9 cellular contexts compared by ENCODE assay signal in the genomic region with DNA sequence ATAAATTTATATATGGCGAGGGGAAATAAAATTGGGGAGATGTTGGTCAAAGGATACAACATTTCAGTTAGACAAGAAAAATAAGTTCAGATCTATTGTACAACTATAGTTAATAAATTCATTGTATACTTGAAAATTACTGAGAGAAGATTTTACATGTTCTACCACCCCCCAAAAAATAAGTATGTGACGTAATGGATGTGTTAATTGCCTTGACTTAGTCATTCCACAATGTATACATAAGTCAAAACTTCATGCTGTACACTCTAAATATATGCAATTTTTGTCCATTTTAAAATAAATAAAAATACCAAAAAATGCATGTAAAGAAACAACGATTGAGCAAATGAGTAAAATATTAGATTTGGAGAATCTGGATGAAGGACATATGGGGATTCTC. TPM values are rescaled to one million over a fixed set of nuclear protein-coding genes. Genes with fewer than 3 reads are reported as not detected.
DNase-seq lines count a peak whose midpoint lies in the region; ATAC-seq and TF ChIP-seq lines count a peak whose summit lies in the region.
"Had no signal": no experiment of that assay in that cellular context is flagged by ENCODE, and none has a peak within 500 bp of the region (broad histone marks: within the 10 kb centered on the region; RNA-seq: fewer than 3 reads in every experiment).

No MANE protein-coding gene starts in this region.

- no peaks in the 10 kb centered on the region for H3K9me2 ChIP-seq in Karpas-422 (replicated peaks; ENCODE audit: insufficient read depth, low read length)

- H3K23ac ChIP-seq in mesendoderm (ENCODE audit: low read length) = no peak overlapping the region

- H2BK120ac ChIP-seq in mesendoderm (ENCODE audit: low read depth, low read length) = no peak overlapping the region

- POLR2A ChIA-PET in BJ (lab: Charles Lee) = no interaction called here

- H2BK5ac ChIP-seq in mesendoderm (ENCODE audit: low read length) = no peak overlapping the region

- H4K20me1 ChIP-seq in Karpas-422 (ENCODE audit: insufficient read depth, low read depth, low read length) = no peaks in the 10 kb centered on the region

- H3K27ac ChIP-seq in Karpas-422 (ENCODE audit: low read length) = peak overlapping the region; percentile 88
- no peak overlapping the region for H3K27ac ChIP-seq in mesendoderm (ENCODE audit: low read depth, low read length)

- H3K4me1 Mint-ChIP-seq in chondrocyte (ENCODE audit: low read depth) = peaks cover 46% of the 10 kb centered on the region
- peaks cover 11 to 26% of the 10 kb centered on the region in 2 donors for H3K4me1 Mint-ChIP-seq in natural killer cell treated with Interleukin-12 subunit alpha and Interleukin-12 subunit beta and Interleukin-15 and Interleukin-18, amount 100 ng/mL, for 72 hours (ENCODE audit: low read depth in 2 of 2)

- H3K27me3 Mint-ChIP-seq in chondrocyte (ENCODE audit: low read depth) = no peaks in the 10 kb centered on the region
- no peaks in the 10 kb centered on the region for H3K27me3 Mint-ChIP-seq in natural killer cell treated with Interleukin-12 subunit alpha and Interleukin-12 subunit beta and Interleukin-15 and Interleukin-18, amount 100 ng/mL, for 72 hours

- no peak overlapping the region for H4K8ac ChIP-seq in mesendoderm (ENCODE audit: low read depth, low read length)

- H3K9ac ChIP-seq in Karpas-422 (ENCODE audit: low read length) = peak overlapping the region; percentile 78
- no peak overlapping the region for H3K9ac ChIP-seq in mesendoderm (ENCODE audit: low read length)

- H3K18ac ChIP-seq in mesendoderm (ENCODE audit: low read length) = no peak overlapping the region

- DNase-seq in BJ (ENCODE audit: low read depth) = no peak
- peak; percentile 53 for DNase-seq in Karpas-422
- DNase-seq in chondrocyte (ENCODE audit: low spot score) = no peak
- DNase-seq in natural killer cell treated with Interleukin-12 subunit alpha and Interleukin-12 subunit beta and Interleukin-15 and Interleukin-18, amount 100 ng/mL, for 72 hours (ENCODE audit: low spot score) = no peak
- DNase-seq in LoVo (ENCODE audit: low spot score) = no peak
- no peak for DNase-seq in mesendoderm
- DNase-seq: T-helper 9 cell had no signal

- no peaks in the 10 kb centered on the region for H3K36me3 ChIP-seq in BJ (ENCODE audit: control insufficient read depth, insufficient read depth, low read length)
- H3K36me3 ChIP-seq in Karpas-422 (ENCODE audit: insufficient read depth, low read length) = peaks cover 5% of the 10 kb centered on the region; the same call in 1 of the 2 replicates
- H3K36me3 ChIP-seq in mesendoderm (ENCODE audit: control insufficient read depth, insufficient read depth, low read length) = no peaks in the 10 kb centered on the region

- no peaks in the 10 kb centered on the region for H3K9me3 Mint-ChIP-seq in chondrocyte (ENCODE audit: low read depth)
- H3K9me3 Mint-ChIP-seq in natural killer cell treated with Interleukin-12 subunit alpha and Interleukin-12 subunit beta and Interleukin-15 and Interleukin-18, amount 100 ng/mL, for 72 hours = no peaks in the 10 kb centered on the region

- H2AK5ac ChIP-seq in mesendoderm (ENCODE audit: low read length) = no peak overlapping the region

- CTCF ChIA-PET in BJ (lab: Yijun Ruan, JAX) = interaction anchor here (0.8 kb wide), 1 partner anchor 78 kb away, joined by 3 read pairs; no protein-coding TSS in a partner anchor

- H3K9me3 ChIP-seq in Karpas-422 (ENCODE audit: low read length) = no peaks in the 10 kb centered on the region

- H3K79me1 ChIP-seq in mesendoderm (ENCODE audit: low read length) = peaks cover 2% of the 10 kb centered on the region

- WGBS in mesendoderm (ENCODE audit: extremely low coverage, insufficient coverage, low lambda C conversion rate) = no CpG with 5 or more reads among the region's 3 CpGs

- peaks cover 44% of the 10 kb centered on the region for H3K79me2 ChIP-seq in Karpas-422 (ENCODE audit: low read length)
- H3K79me2 ChIP-seq in mesendoderm (ENCODE audit: control insufficient read depth, insufficient read depth, low read length) = peaks cover 12% of the 10 kb centered on the region

- no peak overlapping the region for H3K4ac ChIP-seq in mesendoderm (ENCODE audit: low read depth, low read length)

- H3K27me3 ChIP-seq in BJ (ENCODE audit: control insufficient read depth, insufficient read depth, low read length) = no peaks in the 10 kb centered on the region
- no peaks in the 10 kb centered on the region for H3K27me3 ChIP-seq in Karpas-422 (ENCODE audit: low read length)
- H3K27me3 ChIP-seq in mesendoderm (ENCODE audit: insufficient read depth, low read length, poor library complexity) = no peaks in the 10 kb centered on the region

- no peak overlapping the region for H2AFZ ChIP-seq in Karpas-422 (ENCODE audit: low read length)

- peak overlapping the region; percentile 80 for H3K4me2 ChIP-seq in Karpas-422 (ENCODE audit: low read depth, low read length, poor library complexity, severe bottlenecking)
- no peak overlapping the region for H3K4me2 ChIP-seq in mesendoderm (ENCODE audit: low read length)

- H4K5ac ChIP-seq in mesendoderm (ENCODE audit: low read length) = no peak overlapping the region

- H3K4me3 ChIP-seq in BJ (ENCODE audit: low read depth, low read length) (peak overlapping the region; percentile 68), Karpas-422 (ENCODE audit: low read length) (peak overlapping the region; percentile 68), mesendoderm (ENCODE audit: low read length) (no peak overlapping the region)

- ATAC-seq in natural killer cell treated with Interleukin-12 subunit alpha and Interleukin-12 subunit beta and Interleukin-15 and Interleukin-18, amount 100 ng/mL, for 72 hours = no peak
- ATAC-seq in GM19035 (IDR thresholded peaks at IDR 0.05; ENCODE audit: unreplicated experiment) (no peak), GM21423 (IDR thresholded peaks at IDR 0.05; ENCODE audit: unreplicated experiment) (no peak)

- peaks cover 14% of the 10 kb centered on the region for H3K4me1 ChIP-seq in Karpas-422 (ENCODE audit: low read length)
- no peaks in the 10 kb centered on the region for H3K4me1 ChIP-seq in mesendoderm (ENCODE audit: control insufficient read depth, low read depth, low read length)

- no peak overlapping the region for H3K56ac ChIP-seq in mesendoderm (ENCODE audit: low read length)

- H3K36me3 Mint-ChIP-seq in chondrocyte (ENCODE audit: low read depth) = peaks cover 3% of the 10 kb centered on the region
- H3K36me3 Mint-ChIP-seq in natural killer cell treated with Interleukin-12 subunit alpha and Interleukin-12 subunit beta and Interleukin-15 and Interleukin-18, amount 100 ng/mL, for 72 hours = no peaks in the 10 kb centered on the region

- peak overlapping the region; percentile 92 for H3K4me3 Mint-ChIP-seq in chondrocyte (ENCODE audit: unreplicated experiment)
- H3K4me3 Mint-ChIP-seq in natural killer cell treated with Interleukin-12 subunit alpha and Interleukin-12 subunit beta and Interleukin-15 and Interleukin-18, amount 100 ng/mL, for 72 hours = peak overlapping the region; percentile 93

- TF ChIP-seq CTCF in BJ (IDR thresholded peaks at IDR 0.05; ENCODE audit: insufficient read depth, low read depth, low read length) (no peak), chondrocyte (IDR thresholded peaks at IDR 0.05) (no peak)

- H3K27ac Mint-ChIP-seq in chondrocyte (ENCODE audit: unreplicated experiment) = peak overlapping the region; percentile 100
- peak overlapping the region; percentile 91 to 94 for H3K27ac Mint-ChIP-seq in natural killer cell treated with Interleukin-12 subunit alpha and Interleukin-12 subunit beta and Interleukin-15 and Interleukin-18, amount 100 ng/mL, for 72 hours

- H2BK15ac ChIP-seq in mesendoderm (replicated peaks; ENCODE audit: low read depth) = no peak overlapping the region

RNA-seq across cellular contexts. Expression of a gene that starts 1.8 kb away (rescaled TPM):
- 21.7 and 39.9 TPM in 2 replicates for polyA plus RNA-seq in BJ (2011; rRNA removed)
- 58.8 and 59.4 TPM in 2 replicates for polyA minus RNA-seq in BJ (2011; rRNA and poly(A)+ RNA removed)
- 30.9 and 40.7 TPM in 2 replicates for total RNA-seq in Karpas-422 (2014; rRNA removed; shearing (Covaris generic); ENCODE audit: low replicate concordance)
- 151 to 189 TPM (median 157 TPM) in 3 replicates for total RNA-seq in chondrocyte
- 10 to 100 TPM; 45.7 to 49.2 TPM for total RNA-seq in natural killer cell treated with Interleukin-12 subunit alpha and Interleukin-12 subunit beta and Interleukin-15 and Interleukin-18, amount 100 ng/mL, for 72 hours
- 40.0 TPM for polyA plus RNA-seq in mesendoderm (2013, experiment 1 of 2)
- polyA plus RNA-seq in mesendoderm (2013, experiment 2 of 2) = 39.8 TPM

RNA-seq across cellular contexts. Expression of a gene that starts 16.1 kb away (rescaled TPM):
- 109 and 167 TPM in 2 replicates for polyA plus RNA-seq in BJ (2011; rRNA removed)
- polyA minus RNA-seq in BJ (2011; rRNA and poly(A)+ RNA removed) = 118 and 152 TPM in 2 replicates
- total RNA-seq in Karpas-422 (2014; rRNA removed; shearing (Covaris generic); ENCODE audit: low replicate concordance) = 45.4 and 45.9 TPM in 2 replicates
- 172 to 183 TPM (median 179 TPM) in 3 replicates for total RNA-seq in chondrocyte
- total RNA-seq in natural killer cell treated with Interleukin-12 subunit alpha and Interleukin-12 subunit beta and Interleukin-15 and Interleukin-18, amount 100 ng/mL, for 72 hours = 10 to 100 TPM; 62.2 to 63.7 TPM
- polyA plus RNA-seq in mesendoderm (2013, experiment 1 of 2) = 69.4 TPM
- polyA plus RNA-seq in mesendoderm (2013, experiment 2 of 2) = 72.7 TPM

RNA-seq across cellular contexts. Expression of a gene that starts 41.0 kb away (rescaled TPM):
- 185 and 296 TPM in 2 replicates for polyA plus RNA-seq in BJ (2011; rRNA removed)
- polyA minus RNA-seq in BJ (2011; rRNA and poly(A)+ RNA removed) = 187 and 262 TPM in 2 replicates
- total RNA-seq in Karpas-422 (2014; rRNA removed; shearing (Covaris generic); ENCODE audit: low replicate concordance) = 178 and 214 TPM in 2 replicates
- 299 to 312 TPM (median 311 TPM) in 3 replicates for total RNA-seq in chondrocyte
- total RNA-seq in natural killer cell treated with Interleukin-12 subunit alpha and Interleukin-12 subunit beta and Interleukin-15 and Interleukin-18, amount 100 ng/mL, for 72 hours = 100 to 1,000 TPM; 227 to 243 TPM
- 144 TPM for polyA plus RNA-seq in mesendoderm (2013, experiment 1 of 2)
- polyA plus RNA-seq in mesendoderm (2013, experiment 2 of 2) = 143 TPM
